8 cellular contexts compared by ENCODE assay signal in the genomic region with DNA sequence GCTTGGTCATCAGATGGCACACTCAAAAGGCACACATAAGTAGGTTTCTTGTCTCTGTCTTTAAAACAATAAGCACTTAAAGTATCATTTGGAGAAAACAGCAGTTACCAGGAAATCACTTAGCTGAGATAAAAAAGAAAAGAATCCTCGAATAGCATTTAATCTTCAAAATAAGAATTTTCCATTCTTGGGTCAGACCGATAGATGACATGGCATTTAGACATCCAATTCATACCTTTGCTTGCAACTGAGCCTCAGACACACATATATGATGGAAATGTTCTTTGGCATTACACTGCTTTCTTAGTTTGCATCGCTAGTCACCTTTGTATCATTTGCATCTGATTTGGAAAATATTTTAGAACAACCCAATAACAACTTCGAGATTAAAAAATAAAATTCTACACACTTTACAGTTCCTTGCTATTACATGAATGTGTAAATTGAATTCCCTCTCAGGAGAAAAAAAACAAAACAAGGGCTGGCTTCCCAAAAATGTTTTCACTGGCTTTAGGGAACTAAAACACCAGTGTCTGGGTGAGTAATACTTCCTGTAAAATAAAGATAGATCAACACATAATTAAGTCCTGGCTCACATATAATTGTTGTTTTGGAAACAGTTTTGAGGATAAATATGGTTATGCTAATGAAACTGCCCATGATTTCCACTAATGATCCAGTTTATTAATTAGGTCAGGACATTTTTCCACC. TPM values are rescaled to one million over a fixed set of nuclear protein-coding genes. Genes with fewer than 3 reads are reported as not detected.
DNase-seq lines count a peak whose midpoint lies in the region; TF ChIP-seq lines count a peak whose summit lies in the region.

No MANE protein-coding gene starts in this region.

- H3K27me3 ChIP-seq in right atrium auricular region: no peaks in the 10 kb centered on the region
- H3K27me3 ChIP-seq in mucosa of rectum (ENCODE audit: control insufficient read depth in 2 of 2, insufficient read depth in 2 of 2, low read length in 2 of 2): no peaks in the 10 kb centered on the region
- no peaks in the 10 kb centered on the region for H3K27me3 ChIP-seq in vagina

- H3K4me3 ChIP-seq in right atrium auricular region (peak overlapping the region; percentile 71), mucosa of rectum (ENCODE audit: low read length in 2 of 2) (peak overlapping the region; percentile 74 to 81), vagina (peak overlapping the region; percentile 82 to 83)

- H3K27ac ChIP-seq in right atrium auricular region: peak overlapping the region; percentile 88 to 90
- H3K27ac ChIP-seq in mucosa of rectum (ENCODE audit: low read depth in 2 of 2, low read length in 2 of 2): peak overlapping the region in 1 of 2 donors; percentile 62
- peak overlapping the region; percentile 97 for H3K27ac ChIP-seq in vagina

- peak overlapping the region; percentile 97 for H3K27ac Mint-ChIP-seq in chondrocyte (ENCODE audit: unreplicated experiment)

- no peaks in the 10 kb centered on the region for H3K27me3 Mint-ChIP-seq in chondrocyte (ENCODE audit: low read depth)

- peak overlapping the region in 1 of 2 donors; percentile 77 for H3K9ac ChIP-seq in mucosa of rectum (ENCODE audit: low read depth in 1 of 2, low read length in 2 of 2)

- peaks cover 5% of the 10 kb centered on the region for H3K36me3 Mint-ChIP-seq in chondrocyte (ENCODE audit: low read depth)

- H3K36me3 ChIP-seq in right atrium auricular region (no peaks in the 10 kb centered on the region), mucosa of rectum (ENCODE audit: control insufficient read depth in 2 of 2, insufficient read depth in 2 of 2, low read length in 2 of 2) (no peaks in the 10 kb centered on the region), vagina (no peaks in the 10 kb centered on the region)

- H3K9me3 Mint-ChIP-seq in chondrocyte (ENCODE audit: low read depth): peaks cover 3% of the 10 kb centered on the region

- intact Hi-C loops in cardiac septum (cut with DNase I): loop anchor here (5.0 to 10.0 kb wide), 2 partner anchors 141 to 234 kb away; no protein-coding TSS in a partner anchor
- intact Hi-C loops in vagina (cut with DNase I): loop anchor here (10.0 kb wide), 1 partner anchor 144 kb away; no protein-coding TSS in a partner anchor

- peak overlapping the region; percentile 86 for H3K4me3 Mint-ChIP-seq in chondrocyte (ENCODE audit: unreplicated experiment)

- no peak for TF ChIP-seq POLR2A in vagina (IDR thresholded peaks at IDR 0.05)

- H3K4me1 ChIP-seq in right atrium auricular region: peaks cover 0 to 32% of the 10 kb centered on the region in 2 donors
- peaks cover 0 to 8% of the 10 kb centered on the region in 2 donors for H3K4me1 ChIP-seq in mucosa of rectum (ENCODE audit: control insufficient read depth in 2 of 2, insufficient read depth in 2 of 2, low read length in 2 of 2)
- H3K4me1 ChIP-seq in vagina: peaks cover 33% of the 10 kb centered on the region

- H3K4me1 Mint-ChIP-seq in chondrocyte (ENCODE audit: low read depth): peaks cover 62% of the 10 kb centered on the region

- TF ChIP-seq CTCF in right atrium auricular region (IDR thresholded peaks at IDR 0.05) (no peak), chondrocyte (IDR thresholded peaks at IDR 0.05) (no peak), vagina (IDR thresholded peaks at IDR 0.05) (no peak)

- no peaks in the 10 kb centered on the region for H3K9me3 ChIP-seq in right atrium auricular region
- H3K9me3 ChIP-seq in mucosa of rectum (ENCODE audit: control insufficient read depth in 2 of 2, low read length in 2 of 2): no peaks in the 10 kb centered on the region
- H3K9me3 ChIP-seq in vagina: no peaks in the 10 kb centered on the region

- DNase-seq in right atrium auricular region (ENCODE audit: low spot score) (no peak), cardiac septum (ENCODE audit: low spot score) (no peak), chondrocyte (ENCODE audit: low spot score) (no peak), vagina (ENCODE audit: extremely low spot score in 2 of 2) (no peak), NCI-H2029 treated with DMSO at 0.1 percent for 48 hours (lab: John Stamatoyannopoulos, UW) (no peak), NCI-H2171 treated with DMSO at 0.1 percent for 48 hours (lab: John Stamatoyannopoulos, UW) (no peak), NCI-H1105 treated with DMSO at 0.1 percent for 48 hours (lab: John Stamatoyannopoulos, UW) (no peak)

RNA-seq across cellular contexts. Expression of a gene that starts 1.3 kb away (rescaled TPM):
- 10 to 100 TPM; 12.7 to 14.1 TPM for total RNA-seq in right atrium auricular region
- total RNA-seq in cardiac septum: 28.1 TPM
- 51.5 to 72.5 TPM (median 54.6 TPM) in 3 replicates for total RNA-seq in chondrocyte
- 26.0 TPM for total RNA-seq in vagina
